ENCODE assay signal across 8 cellular contexts in genomic region chr7:22110227-22110839, GRCh38.
DNase-seq lines count a peak whose midpoint lies in the region; ATAC-seq, FAIRE-seq and TF ChIP-seq lines count a peak whose summit lies in the region.

No MANE protein-coding gene starts in this region.

- ATAC-seq in GM18858 (IDR thresholded peaks at IDR 0.05; ENCODE audit: unreplicated experiment), result peak; percentile 55
- peak; percentile 58 for ATAC-seq in HG03439 (IDR thresholded peaks at IDR 0.05; ENCODE audit: unreplicated experiment)
- peak; percentile 65 for ATAC-seq in HepG2

- TF ChIP-seq RAD21 in HepG2 (CRISPR knock-in tag; IDR thresholded peaks at IDR 0.05), result peak; percentile 63

- H3K36me3 ChIP-seq in HepG2 (replicated peaks in 1 of 2; ENCODE audit: control insufficient read depth in 1 of 2, insufficient read depth in 2 of 2, low read length in 2 of 2), result peaks cover 0 to 3% of the 10 kb centered on the region in 2 experiments; a peak in 2 of 5 replicates

- 45% methylated on average over 6 of the region's 6 CpGs for WGBS in HepG2 (ENCODE audit: low lambda C conversion rate)

- CTCF ChIA-PET in HepG2 (lab: Yijun Ruan, JAX; ENCODE audit: low intra/inter-chr PET ratio, low total read pairs), result interaction anchor here (1.2 to 2.9 kb wide), 3 partner anchors 378 to 391 kb away, joined by 3 to 40 read pairs (median 8); partner anchors contain the start of gene STEAP1B

- BruUV-seq in HepG2 (replicated peaks; lab: Mats Ljungman, UMichigan), result no TSS peak

- intact Hi-C loops in HepG2 (cut with micrococcal nuclease; ENCODE audit: unreplicated experiment), result loop anchor here (1.0 to 2.0 kb wide), 2 partner anchors 379 to 390 kb away; partner anchors contain the start of gene STEAP1B

- no peak overlapping the region for H3K9ac ChIP-seq in HepG2 (ENCODE audit: insufficient read depth, low read depth, low read length)

- H2AFZ ChIP-seq in HepG2 (ENCODE audit: low read length), result no peak overlapping the region

- POLR2A ChIA-PET in HepG2 (lab: Yijun Ruan, JAX), result no interaction called here

- no peak overlapping the region for H3K4me2 ChIP-seq in HepG2 (ENCODE audit: low read depth, low read length)

- FAIRE-seq in HepG2 (lab: Jason Lieb, UNC), result peak; percentile 94

- in situ Hi-C loops in ACHN (cut with HindIII; ENCODE audit: low pct_ligation_motif_present, low pct_unique_long_range_greater_than_20kb, low sequenced_read_pairs), result loop anchor here (25.0 kb wide), 1 partner anchor 352 kb away; no protein-coding TSS in a partner anchor
- in situ Hi-C loops in HepG2 (cut with HindIII; ENCODE audit: extremely low pct_ligation_motif_present, low pct_unique_long_range_greater_than_20kb), result no loop called here

- H4K20me1 ChIP-seq in HepG2 (ENCODE audit: insufficient read depth, low read length), result no peaks in the 10 kb centered on the region

- no peaks in the 10 kb centered on the region for H3K79me2 ChIP-seq in HepG2 (ENCODE audit: insufficient read depth, low read length)

- peak; percentile 81 for TF ChIP-seq CTCF in HepG2 (CRISPR knock-in tag; IDR thresholded peaks at IDR 0.05)

- H3K4me1 ChIP-seq in HepG2 (ENCODE audit: insufficient read depth, low read length), result peaks cover 11% of the 10 kb centered on the region

- H3K27ac ChIP-seq in cingulate gyrus (ENCODE audit: low read depth, low read length), result peak overlapping the region; percentile 100
- H3K27ac ChIP-seq in HepG2 (ENCODE audit: extremely low read length, insufficient read depth, low read length), result peak overlapping the region; percentile 5

- peak; percentile 84 for DNase-seq in ACHN
- peak; percentile 43 for DNase-seq in NCI-H524 treated with DMSO at 0.1 percent for 48 hours (lab: John Stamatoyannopoulos, UW)
- peak; percentile 44 to 62 for DNase-seq in activated CD4-positive, alpha-beta T cell treated with anti-CD3 and anti-CD28 coated beads for 4 hours
- peak; percentile 81 for DNase-seq in HepG2 (ENCODE audit: low spot score)
- peak; percentile 15 to 32 (median 18) for DNase-seq in stimulated activated CD4-positive, alpha-beta T cell treated with anti-CD3 and anti-CD28 coated beads, TNF-alpha, amount 100 ng/mL, for 4 hours (ENCODE audit: low read depth in 3 of 3)

- no peak for TF ChIP-seq POLR2A in HepG2 (IDR thresholded peaks at IDR 0.05; ENCODE audit: insufficient read depth in 1 of 2, low read depth in 2 of 2, low read length in 2 of 2)

- no peaks in the 10 kb centered on the region for H3K9me3 ChIP-seq in HepG2 (ENCODE audit: low read length)

- no peak overlapping the region for H3K4me3 ChIP-seq in HepG2 (replicated peaks in 1 of 3; ENCODE audit: insufficient read depth in 1 of 3, low read depth in 2 of 3, low read length in 3 of 3)

- H3K27me3 ChIP-seq in HepG2 (ENCODE audit: control insufficient read depth in 1 of 2, insufficient read depth in 2 of 2, low read length in 2 of 2), result no peaks in the 10 kb centered on the region

- TF ChIP-seq EP300 in HepG2 (IDR thresholded peaks at IDR 0.05; ENCODE audit: low read depth in 2 of 2, low read length in 2 of 2) (no peak), HepG2 (CRISPR knock-in tag; IDR thresholded peaks at IDR 0.05; ENCODE audit: borderline replicate concordance) (no peak)

TF ChIP-seq in HepG2, 621 proteins besides CTCF, POLR2A, EP300 and RAD21:
- TF ChIP-seq STAG1 (CRISPR knock-in tag; IDR thresholded peaks at IDR 0.05) (peak; percentile 97), SAP130 (CRISPR knock-in tag; IDR thresholded peaks at IDR 0.05; ENCODE audit: low read depth) (0 out of 2 replicates have a peak, but pooled peaks have one; percentile 16), IRF9 (CRISPR knock-in tag; IDR thresholded peaks at IDR 0.05; ENCODE audit: borderline replicate concordance) (no peak), TEAD3 (CRISPR knock-in tag; optimal IDR thresholded peaks at IDR 0.05; ENCODE audit: borderline replicate concordance) (peak; percentile 37), XRCC5 (optimal IDR thresholded peaks at IDR 0.05; ENCODE audit: low read length) (peak; percentile 22), NFE2 (CRISPR knock-in tag; IDR thresholded peaks at IDR 0.05) (no peak), ZNF33A (CRISPR knock-in tag; IDR thresholded peaks at IDR 0.05; ENCODE audit: borderline replicate concordance) (no peak), ZNF761 (CRISPR knock-in tag; conservative IDR thresholded peaks at IDR 0.05) (no peak), MXD3 (CRISPR knock-in tag; IDR thresholded peaks at IDR 0.05) (no peak), FOXP1 (IDR thresholded peaks at IDR 0.05) (no peak), FOXP1 (CRISPR knock-in tag; IDR thresholded peaks at IDR 0.05) (no peak), RNF219 (CRISPR knock-in tag; IDR thresholded peaks at IDR 0.05) (no peak), ASH2L (IDR thresholded peaks at IDR 0.05; ENCODE audit: insufficient read length, low read depth, low read length) (peak; percentile 12), ARID3A (IDR thresholded peaks at IDR 0.05; ENCODE audit: low read depth, low read length) (peak; percentile 48; the same call in 1 of the 2 replicates), FLYWCH1 (CRISPR knock-in tag; IDR thresholded peaks at IDR 0.05) (0 out of 2 replicates have a peak, but pooled peaks have one; percentile 66), RBM22 (optimal IDR thresholded peaks at IDR 0.05; ENCODE audit: low read length) (peak; percentile 49), ELF3 (CRISPR knock-in tag; IDR thresholded peaks at IDR 0.05) (no peak), ZBTB46 (CRISPR knock-in tag; IDR thresholded peaks at IDR 0.05; ENCODE audit: borderline replicate concordance) (no peak), ZNF484 (CRISPR knock-in tag; IDR thresholded peaks at IDR 0.05; ENCODE audit: borderline replicate concordance, low read depth) (no peak), NRL (CRISPR knock-in tag; IDR thresholded peaks at IDR 0.05; ENCODE audit: borderline replicate concordance) (no peak), SMC3 (IDR thresholded peaks at IDR 0.05; ENCODE audit: low read length) (peak; percentile 75), FOXA1 (IDR thresholded peaks at IDR 0.05) (no peak), FOXA1 (CRISPR knock-in tag; IDR thresholded peaks at IDR 0.05) (0 out of 2 replicates have a peak, but pooled peaks have one; percentile 23)

Comparison
In these comparisons a context has a peak if more than half of its experiments do, and no peak if none do; other contexts are left out.
1. DNase-seq: peak in every context shown above with its lines; median percentile 84 in ACHN; 81 in HepG2; 53 in activated CD4-positive, alpha-beta T cell treated with anti-CD3 and anti-CD28 coated beads for 4 hours; 43 in NCI-H524 treated with DMSO at 0.1 percent for 48 hours; 18 in stimulated activated CD4-positive, alpha-beta T cell treated with anti-CD3 and anti-CD28 coated beads, TNF-alpha, amount 100 ng/mL, for 4 hours.